ENCODE assay signal across 12 cellular contexts in genomic region chr18:61554117-61554776, GRCh38.
DNase-seq lines count a peak whose midpoint lies in the region; ATAC-seq, FAIRE-seq and TF ChIP-seq lines count a peak whose summit lies in the region.
"Had no signal": no experiment of that assay in that cellular context is flagged by ENCODE, and none has a peak within 500 bp of the region (broad histone marks: within the 10 kb centered on the region; RNA-seq: fewer than 3 reads in every experiment).

No MANE protein-coding gene starts in this region.

- H3K9me3 Mint-ChIP-seq in GM23338 = peaks cover 7% of the 10 kb centered on the region; the same call in 2 of the 3 replicates

- H3K36me3 Mint-ChIP-seq in GM23338 (ENCODE audit: low read depth) = no peaks in the 10 kb centered on the region

- no peak overlapping the region for H4K12ac ChIP-seq in trophoblast cell (ENCODE audit: low read depth, low read length)

- POLR2A ChIA-PET in HEK293T (lab: Yijun Ruan, JAX) = no interaction called here

- peaks cover 11% of the 10 kb centered on the region for H3K79me1 ChIP-seq in trophoblast cell (ENCODE audit: low read length)

- peak overlapping the region; percentile 16 for H4K91ac ChIP-seq in trophoblast cell (ENCODE audit: low read depth, low read length)

- FAIRE-seq in urothelium cell line (lab: Jason Lieb, UNC) = no peak

- peak overlapping the region; percentile 43; the same call in 1 of the 2 replicates for H2AFZ ChIP-seq in GM23338
- H2AFZ ChIP-seq in trophoblast cell (ENCODE audit: insufficient read depth, low read length, poor library complexity) = no peak overlapping the region

- H3K27ac ChIP-seq in GM23338 (ENCODE audit: low read depth) (no peak overlapping the region), trophoblast cell (ENCODE audit: low read depth, low read length) (no peak overlapping the region)
- H3K27ac ChIP-seq: tibial artery had no signal

- no peak overlapping the region for H3K4ac ChIP-seq in trophoblast cell (ENCODE audit: low read depth, low read length)

- no peak overlapping the region for H4K8ac ChIP-seq in trophoblast cell (ENCODE audit: low read depth, low read length)

- no peaks in the 10 kb centered on the region for H3K4me1 ChIP-seq in GM23338 (ENCODE audit: insufficient read depth)
- H3K4me1 ChIP-seq in trophoblast cell (ENCODE audit: control insufficient read depth in 1 of 2, insufficient read depth in 2 of 2, low read length in 2 of 2) = peaks cover 4 to 11% of the 10 kb centered on the region in 2 experiments
- H3K4me1 ChIP-seq: Caco-2 had no signal

- CTCF ChIA-PET in HEK293T (lab: Yijun Ruan, JAX) = no interaction called here

- H4K20me1 ChIP-seq in GM23338 (replicated peaks; ENCODE audit: insufficient read depth) = no peaks in the 10 kb centered on the region

- no peak overlapping the region for H3K9ac ChIP-seq in trophoblast cell (ENCODE audit: low read length)

- H3K27me3 ChIP-seq in GM23338 (ENCODE audit: insufficient read depth) (no peaks in the 10 kb centered on the region), trophoblast cell (ENCODE audit: insufficient read depth, low read length) (no peaks in the 10 kb centered on the region)
- H3K27me3 ChIP-seq: tibial artery had no signal

- no peaks in the 10 kb centered on the region for H3K79me2 ChIP-seq in GM23338 (replicated peaks; ENCODE audit: insufficient read depth)
- no peaks in the 10 kb centered on the region for H3K79me2 ChIP-seq in trophoblast cell (ENCODE audit: control insufficient read depth, insufficient read depth, low read length, poor library complexity)

- no peaks in the 10 kb centered on the region for H3K36me3 ChIP-seq in GM23338 (ENCODE audit: insufficient read depth)
- H3K36me3 ChIP-seq in trophoblast cell (ENCODE audit: control insufficient read depth in 1 of 2, insufficient read depth in 2 of 2, low read length in 2 of 2) = no peaks in the 10 kb centered on the region
- H3K36me3 ChIP-seq: tibial artery had no signal

- H3K4me3 Mint-ChIP-seq in GM23338 = no peak overlapping the region

- no peaks in the 10 kb centered on the region for H3K9me3 ChIP-seq in trophoblast cell (ENCODE audit: insufficient read depth, low read depth, low read length)
- H3K9me3 ChIP-seq: Caco-2, tibial artery had no signal

- no peak overlapping the region for H3K23ac ChIP-seq in trophoblast cell (ENCODE audit: low read length)

- no peak overlapping the region for H2BK120ac ChIP-seq in trophoblast cell (ENCODE audit: insufficient read depth, low read length, poor library complexity)

- H3K9me2 ChIP-seq in GM23338 (ENCODE audit: insufficient read depth) = no peaks in the 10 kb centered on the region

- H2BK12ac ChIP-seq in trophoblast cell (ENCODE audit: low read length) = peak overlapping the region; percentile 19

- no peak overlapping the region for H2BK5ac ChIP-seq in trophoblast cell (ENCODE audit: low read depth, low read length, poor library complexity)

- no peak overlapping the region for H2AK5ac ChIP-seq in trophoblast cell (ENCODE audit: low read length)

- no peaks in the 10 kb centered on the region for H3F3A ChIP-seq in GM23338 (replicated peaks; ENCODE audit: low read depth)

- H3K14ac ChIP-seq in trophoblast cell (ENCODE audit: low read length) = no peak overlapping the region

- H3K4me1 Mint-ChIP-seq in GM23338 = no peaks in the 10 kb centered on the region

- H3K27ac Mint-ChIP-seq in GM23338 = no peak overlapping the region

- ATAC-seq in GM23338 = peak; percentile 22; the same call in 2 of the 3 replicates
- ATAC-seq in HG02970 (IDR thresholded peaks at IDR 0.05; ENCODE audit: low FRiP score, unreplicated experiment) = no peak

- DNase-seq in GM23338 (ENCODE audit: low spot score) (peak; percentile 22), epithelial cell of esophagus (ENCODE audit: low read depth) (no peak), trophoblast cell (no peak), urothelium cell line (ENCODE audit: low spot score) (no peak), NCI-H1105 treated with DMSO at 0.1 percent for 48 hours (lab: John Stamatoyannopoulos, UW) (no peak), HEK293T (ENCODE audit: extremely low spot score) (no peak)
- DNase-seq in activated CD4-positive, alpha-beta T cell treated with anti-CD3 and anti-CD28 coated beads, Interleukin-2, amount 50 U/mL, for 4 hours = peak; percentile 15 to 21
- DNase-seq: Caco-2, HCEC 1CT, NCI-H446, tibial artery had no signal

- H3K18ac ChIP-seq in trophoblast cell (ENCODE audit: low read length) = peak overlapping the region; percentile 5

- H3K4me3 ChIP-seq in GM23338 (no peak overlapping the region), epithelial cell of esophagus (ENCODE audit: low read length) (peak overlapping the region; percentile 8), trophoblast cell (ENCODE audit: low read depth, low read length) (no peak overlapping the region)
- H3K4me3 ChIP-seq: tibial artery had no signal

- TF ChIP-seq CTCF in GM23338 (conservative IDR thresholded peaks at IDR 0.05; ENCODE audit: low read depth in 2 of 2) (peak in 1 of 2 experiments; percentile 37; a peak in 2 of 4 replicates), epithelial cell of esophagus (IDR thresholded peaks at IDR 0.05; ENCODE audit: insufficient read depth, low read depth, low read length, missing control alignments) (no peak)

- no CpG with 5 or more reads among the region's 67 CpGs for WGBS in trophoblast cell (ENCODE audit: extremely low coverage, insufficient coverage, insufficient read length)

- no peak overlapping the region for H3K4me2 ChIP-seq in GM23338
- no peak overlapping the region for H3K4me2 ChIP-seq in trophoblast cell (ENCODE audit: low read length)

- no peaks in the 10 kb centered on the region for H3K27me3 Mint-ChIP-seq in GM23338 (ENCODE audit: insufficient read depth, low read depth, poor library complexity)

TF ChIP-seq in GM23338, 12 proteins besides CTCF, POLR2A, EP300 and RAD21 (continues in another document):
- no peak for TF ChIP-seq POLR2AphosphoS5 (IDR thresholded peaks at IDR 0.05; ENCODE audit: low read depth)
- no peak for TF ChIP-seq EZH2 (IDR thresholded peaks at IDR 0.05; ENCODE audit: low read depth, unreplicated experiment)
- TF ChIP-seq ETS1 (IDR thresholded peaks at IDR 0.05) = no peak
- no peak for TF ChIP-seq CREB1 (CRISPR knock-in tag; IDR thresholded peaks at IDR 0.05; ENCODE audit: low read depth)
- no peak for TF ChIP-seq EZH2phosphoT487 (IDR thresholded peaks at IDR 0.05; ENCODE audit: unreplicated experiment)
- no peak for TF ChIP-seq JUNB (IDR thresholded peaks at IDR 0.05; ENCODE audit: unreplicated experiment)
- TF ChIP-seq NANOG (IDR thresholded peaks at IDR 0.05; ENCODE audit: borderline replicate concordance) = no peak
- no peak for TF ChIP-seq STAT1 (IDR thresholded peaks at IDR 0.05; ENCODE audit: unreplicated experiment)
- TF ChIP-seq ZNF114 (CRISPR knock-in tag; IDR thresholded peaks at IDR 0.05) = no peak

TF ChIP-seq in HEK293T, 16 proteins besides CTCF, POLR2A, EP300 and RAD21:
- no peak for TF ChIP-seq PKNOX1 (IDR thresholded peaks at IDR 0.05)
- TF ChIP-seq BHLHE40 (IDR thresholded peaks at IDR 0.05; ENCODE audit: borderline replicate concordance) = no peak
- TF ChIP-seq FOXK2 (IDR thresholded peaks at IDR 0.05) = no peak
- TF ChIP-seq CTBP1 (IDR thresholded peaks at IDR 0.05; ENCODE audit: borderline replicate concordance) = no peak
- TF ChIP-seq LEF1 (IDR thresholded peaks at IDR 0.05; ENCODE audit: borderline replicate concordance) = no peak
- no peak for TF ChIP-seq SP1 (IDR thresholded peaks at IDR 0.05)
- no peak for TF ChIP-seq ELF4 (IDR thresholded peaks at IDR 0.05)
- TF ChIP-seq ZNF384 (IDR thresholded peaks at IDR 0.05) = no peak
- TF ChIP-seq L3MBTL2 (conservative IDR thresholded peaks at IDR 0.05) = no peak
- TF ChIP-seq SUZ12 (IDR thresholded peaks at IDR 0.05) = no peak

Comparison
In these comparisons a context has a peak if more than half of its experiments do, and no peak if none do; other contexts are left out.
1. DNase-seq: peak in GM23338 (single experiment) and activated CD4-positive, alpha-beta T cell treated with anti-CD3 and anti-CD28 coated beads, Interleukin-2, amount 50 U/mL, for 4 hours (2 of 2); none in epithelial cell of esophagus (single experiment), trophoblast cell (0 of 2), urothelium cell line (single experiment), NCI-H1105 treated with DMSO at 0.1 percent for 48 hours (single experiment) and HEK293T (single experiment).